In genomic region chr5:35598707-35599370, GRCh38 we compare ENCODE assay signal across 13 cellular contexts. TPM values are rescaled to one million over a fixed set of nuclear protein-coding genes. Genes with fewer than 3 reads are reported as not detected.
DNase-seq lines count a peak whose midpoint lies in the region; ATAC-seq, FAIRE-seq and TF ChIP-seq lines count a peak whose summit lies in the region.
"Had no signal": no experiment of that assay in that cellular context is flagged by ENCODE, and none has a peak within 500 bp of the region (broad histone marks: within the 10 kb centered on the region; RNA-seq: fewer than 3 reads in every experiment).

No MANE protein-coding gene starts in this region.

- no peak overlapping the region for H3K4me2 ChIP-seq in GM12878 (ENCODE audit: control insufficient read depth, insufficient read depth)
- no peak overlapping the region for H3K4me2 ChIP-seq in neural cell (ENCODE audit: low read length)

- in situ Hi-C loops in GM12878 (cut with MboI) = no loop called here

- H3K27ac Mint-ChIP-seq in activated naive CD8-positive, alpha-beta T cell treated with anti-CD3 and anti-CD28 coated beads for 36 hours = no peak overlapping the region
- H3K27ac Mint-ChIP-seq: activated T-cell treated with anti-CD3 and anti-CD28 coated beads, Interleukin-2, amount 50 U/mL, for 24 hours had no signal

- H2AFZ ChIP-seq in GM12878 (ENCODE audit: control insufficient read depth, low read depth, low read length) = no peak overlapping the region
- no peak overlapping the region for H2AFZ ChIP-seq in neural cell (ENCODE audit: low read depth, low read length)

- no peak overlapping the region for H3K4me3 ChIP-seq in GM12878
- no peak overlapping the region for H3K4me3 ChIP-seq in neural cell (ENCODE audit: low read length)
- H3K4me3 ChIP-seq: Peyer's patch had no signal

- POLR2A ChIA-PET in GM12878 (lab: Charles Lee) = no interaction called here

- intact Hi-C loops in GM12878 (cut with micrococcal nuclease; ENCODE audit: unreplicated experiment) = loop anchor here (2.0 to 5.0 kb wide), 3 partner anchors 297 to 510 kb away; no protein-coding TSS in a partner anchor

- no peaks in the 10 kb centered on the region for H3K4me1 ChIP-seq in GM12878 (ENCODE audit: control insufficient read depth, insufficient read depth, low read length)
- H3K4me1 ChIP-seq: Peyer's patch had no signal

- DNase-seq in GM10266 (ENCODE audit: extremely low spot score) = no peak
- DNase-seq in MV-4-11 (lab: John Stamatoyannopoulos, UW) = peak; percentile 66
- DNase-seq in GM12878 (ENCODE audit: low read depth, low spot score) = no peak
- DNase-seq in activated naive CD8-positive, alpha-beta T cell treated with anti-CD3 and anti-CD28 coated beads for 36 hours = no peak
- no peak for DNase-seq in GDM1 (lab: John Stamatoyannopoulos, UW)
- DNase-seq: activated T-cell treated with anti-CD3 and anti-CD28 coated beads, Interleukin-2, amount 50 U/mL, for 24 hours; occipital lobe; Peyer's patch; stimulated activated CD4-positive, alpha-beta T cell treated with anti-CD3 and anti-CD28 coated beads, Interleukin-2, amount 100 ng/mL, for 24 hours had no signal

- no peaks in the 10 kb centered on the region for H3K27me3 ChIP-seq in GM12878 (replicated peaks in 1 of 2; ENCODE audit: control insufficient read depth in 2 of 2, insufficient read depth in 2 of 2, low read length in 1 of 2)
- no peaks in the 10 kb centered on the region for H3K27me3 ChIP-seq in neural cell (ENCODE audit: insufficient read depth, low read depth, low read length)
- H3K27me3 ChIP-seq: Peyer's patch had no signal

- SMC1A ChIA-PET in GM12878 (lab: Charles Lee; ENCODE audit: uncharacterized antibody, unreplicated experiment) = interaction anchor here (0.6 to 1.8 kb wide), 13 partner anchors 53 to 568 kb away, joined by 3 to 17 read pairs (median 3); no protein-coding TSS in a partner anchor

- peak; percentile 87 for ATAC-seq in GM12878
- ATAC-seq in GM18870 (IDR thresholded peaks at IDR 0.05; ENCODE audit: unreplicated experiment) = no peak
- ATAC-seq in GM19397 (IDR thresholded peaks at IDR 0.05; ENCODE audit: unreplicated experiment) = no peak

- H3K9me3 ChIP-seq in GM12878 (replicated peaks; ENCODE audit: control insufficient read depth, insufficient read depth, low read length) = no peaks in the 10 kb centered on the region
- H3K9me3 ChIP-seq in neural cell (ENCODE audit: low read length) = no peaks in the 10 kb centered on the region
- H3K9me3 ChIP-seq: Peyer's patch had no signal

- 0% methylated on average over 2 of the region's 2 CpGs for WGBS in GM12878 (ENCODE audit: insufficient coverage, insufficient replicate concordance, low lambda C conversion rate, missing lambda C conversion rate)

- no TSS peak for BruUV-seq in GM12878 (replicated peaks; lab: Mats Ljungman, UMichigan)

- H3K9me3 Mint-ChIP-seq in activated naive CD8-positive, alpha-beta T cell treated with anti-CD3 and anti-CD28 coated beads for 36 hours = peaks cover 7% of the 10 kb centered on the region

- peaks cover 13% of the 10 kb centered on the region for H3K27me3 Mint-ChIP-seq in activated naive CD8-positive, alpha-beta T cell treated with anti-CD3 and anti-CD28 coated beads for 36 hours

- CTCF ChIA-PET in GM12878 (lab: Yijun Ruan, JAX) = interaction anchor here (0.7 to 2.2 kb wide), 19 partner anchors 8 to 595 kb away, joined by 3 to 17 read pairs (median 4); partner anchors contain the start of gene PRLR

- FAIRE-seq in GM12878 (lab: Jason Lieb, UNC) = no peak
- FAIRE-seq: GM18507 had no signal

- no peaks in the 10 kb centered on the region for H3F3A ChIP-seq in neural cell (ENCODE audit: insufficient read depth, low read length, poor library complexity, severe bottlenecking)

- no peaks in the 10 kb centered on the region for H3K4me1 Mint-ChIP-seq in activated naive CD8-positive, alpha-beta T cell treated with anti-CD3 and anti-CD28 coated beads for 36 hours

- H3K79me2 ChIP-seq in GM12878 (ENCODE audit: control insufficient read depth, insufficient read depth, low read length) = no peaks in the 10 kb centered on the region
- H3K79me2 ChIP-seq in neural cell (replicated peaks; ENCODE audit: insufficient read depth, low read length) = no peaks in the 10 kb centered on the region

- H3K9me2 ChIP-seq in neural cell (ENCODE audit: insufficient read depth, low read length) = no peaks in the 10 kb centered on the region

- H3K9ac ChIP-seq in GM12878 (ENCODE audit: control insufficient read depth, insufficient read depth, low read length) = no peak overlapping the region
- no peak overlapping the region for H3K9ac ChIP-seq in neural cell (ENCODE audit: low read length)

- H4K20me1 ChIP-seq in GM12878 (ENCODE audit: control insufficient read depth, insufficient read depth) = no peaks in the 10 kb centered on the region
- H4K20me1 ChIP-seq in neural cell (ENCODE audit: insufficient read depth) = no peaks in the 10 kb centered on the region

- H3K36me3 ChIP-seq in GM12878 (ENCODE audit: control insufficient read depth in 2 of 2, insufficient read depth in 2 of 2, low read length in 1 of 2) = no peaks in the 10 kb centered on the region
- H3K36me3 ChIP-seq in neural cell (ENCODE audit: insufficient read depth, low read length) = no peaks in the 10 kb centered on the region
- H3K36me3 ChIP-seq: Peyer's patch had no signal

- TF ChIP-seq CTCF in GM10266 (IDR thresholded peaks at IDR 0.05; ENCODE audit: control insufficient read depth, insufficient read depth, low read depth, missing control alignments) (peak; percentile 10), GM12878 (IDR thresholded peaks at IDR 0.05 in 2 of 3, conservative IDR thresholded peaks at IDR 0.05 in 1 of 3; ENCODE audit: control insufficient read depth in 2 of 3, extremely low read depth in 1 of 3, insufficient read depth in 1 of 3, low read depth in 3 of 3, low read length in 3 of 3) (peak in 2 of 3 experiments; percentile 21 to 41; a peak in 2 of 6 replicates), neural cell (IDR thresholded peaks at IDR 0.05; ENCODE audit: poor library complexity, severe bottlenecking) (no peak)

- H3K27ac ChIP-seq in GM12878 (ENCODE audit: control insufficient read depth, insufficient read depth) (no peak overlapping the region), neural cell (ENCODE audit: low read length) (no peak overlapping the region)
- H3K27ac ChIP-seq: Peyer's patch had no signal

- RAD21 ChIA-PET in GM12878 (lab: Charles Lee; ENCODE audit: unreplicated experiment) = interaction anchor here (0.9 to 1.6 kb wide), 10 partner anchors 51 to 703 kb away, joined by 3 to 6 read pairs (median 4); partner anchors contain the start of gene PRLR

- H3K36me3 Mint-ChIP-seq in activated naive CD8-positive, alpha-beta T cell treated with anti-CD3 and anti-CD28 coated beads for 36 hours = peaks cover 9% of the 10 kb centered on the region

- TF ChIP-seq EP300 in GM12878 (IDR thresholded peaks at IDR 0.05; ENCODE audit: borderline replicate concordance in 1 of 2, control insufficient read depth in 1 of 2, low read depth in 2 of 2, low read length in 2 of 2) (no peak), neural cell (conservative IDR thresholded peaks at IDR 0.05; ENCODE audit: poor library complexity, severe bottlenecking) (no peak)

- TF ChIP-seq POLR2A in GM12878 (IDR thresholded peaks at IDR 0.05; ENCODE audit: low read depth, low read length) = no peak

- no peak overlapping the region for H3K4me3 Mint-ChIP-seq in activated naive CD8-positive, alpha-beta T cell treated with anti-CD3 and anti-CD28 coated beads for 36 hours
- H3K4me3 Mint-ChIP-seq: activated T-cell treated with anti-CD3 and anti-CD28 coated beads, Interleukin-2, amount 50 U/mL, for 24 hours had no signal

- peak; percentile 29; the same call in 1 of the 2 replicates for TF ChIP-seq RAD21 in GM12878 (IDR thresholded peaks at IDR 0.05; ENCODE audit: insufficient read depth, low read depth, low read length)
- peak; percentile 29 for TF ChIP-seq RAD21 in neural cell (conservative IDR thresholded peaks at IDR 0.05)

TF ChIP-seq in neural cell, 6 proteins besides CTCF, POLR2A, EP300 and RAD21 (continues in another document):
- no peak for TF ChIP-seq SMC3 (conservative IDR thresholded peaks at IDR 0.05; ENCODE audit: poor library complexity)

RNA-seq across cellular contexts. Expression of gene SPEF2, which starts 18.8 kb away (rescaled TPM):
- total RNA-seq in GM12878 (2013; cell fraction: nucleolus; rRNA removed) = 7.4 and 11.3 TPM in 2 replicates
- total RNA-seq in GM12878 (2014; rRNA removed) (0.11 TPM in 1 of 2 replicates, not detected in the other), GM12878 (2014; rRNA removed; fragmentation: Illumina TruSeq; extraction: Trizol) (0.05 and 0.27 TPM in 2 replicates), GM12878 (2021) (0.24 TPM in 1 of 2 replicates, not detected in the other)
- not detected for polyA plus RNA-seq in GM12878 (2011; ENCODE audit: low read depth)
- polyA plus RNA-seq in GM12878 (2011; rRNA removed) (2.0 and 3.9 TPM in 2 replicates), GM12878 (2014; fragmentation: Illumina TruSeq; extraction: Trizol) (0.07 and 0.38 TPM in 2 replicates), GM12878 (2014; fragmentation: Nextera tagmentation; extraction: Ambion mirVana) (under 1 TPM; 0.03 to 0.05 TPM), GM12878 (2014; rRNA removed) (0.14 TPM in 1 of 2 replicates, not detected in the other), GM12878 (2016; fragmentation: Nextera tagmentation; extraction: Ambion mirVana) (under 1 TPM in 1 of 2 experiments, not detected in 1; 0.04 TPM), neural cell (11.5 and 18.5 TPM in 2 replicates)
- polyA plus RNA-seq in GM12878 (2011; cell fraction: cytosol; rRNA removed) = 0.48 TPM in 2 replicates
- polyA plus RNA-seq in GM12878 (2011; cell fraction: nucleus; rRNA removed) = 3.3 and 5.0 TPM in 2 replicates
- polyA plus RNA-seq in GM12878 (2012) = 0.07 TPM in 1 of 2 replicates, not detected in the other
- polyA minus RNA-seq in GM12878 (2011; rRNA and poly(A)+ RNA removed) = 0.77 and 1.2 TPM in 2 replicates
- not detected in 2 replicates for polyA minus RNA-seq in GM12878 (2011; cell fraction: cytosol; rRNA and poly(A)+ RNA removed)
- 3.4 TPM in 2 replicates for polyA minus RNA-seq in GM12878 (2011; cell fraction: nucleus; rRNA and poly(A)+ RNA removed)
- polyA minus RNA-seq in neural cell = 15.8 and 18.8 TPM in 2 replicates
- 1 to 10 TPM; 6.0 to 6.1 TPM for total RNA-seq in activated naive CD8-positive, alpha-beta T cell treated with anti-CD3 and anti-CD28 coated beads for 36 hours
